ENCODE assay signal across 8 cellular contexts in the genomic region with DNA sequence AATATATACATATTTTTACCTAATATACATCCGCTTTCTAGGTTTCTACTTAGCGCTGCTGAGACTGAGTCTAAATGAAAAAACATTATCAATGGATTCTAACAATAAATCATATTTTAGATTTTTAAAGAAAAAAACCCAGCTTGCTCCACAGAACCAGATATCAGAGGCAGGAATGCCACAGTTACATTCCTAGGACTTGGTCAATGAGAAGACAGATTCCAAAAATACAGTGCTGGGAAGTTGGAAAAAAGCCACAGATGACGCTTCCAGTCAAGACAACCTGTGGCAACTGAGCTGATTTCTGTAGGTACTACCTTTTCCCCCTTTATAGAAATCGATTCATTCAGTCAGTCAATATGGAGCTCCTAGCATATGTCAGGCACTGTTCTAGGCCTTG. TPM values are rescaled to one million over a fixed set of nuclear protein-coding genes. Genes with fewer than 3 reads are reported as not detected.
A peak's percentile ranks its signal among the peaks of the same experiment; 100 is the strongest.
DNase-seq lines count a peak whose midpoint lies in the region; ATAC-seq and TF ChIP-seq lines count a peak whose summit lies in the region.

No MANE protein-coding gene starts in this region.

- H3K9me3 ChIP-seq in transverse colon: no peaks in the 10 kb centered on the region

- peaks cover under 1% of the 10 kb centered on the region for H3K9me3 Mint-ChIP-seq in activated naive CD4-positive, alpha-beta T cell treated with anti-CD3 and anti-CD28 coated beads, Interleukin-2, amount 10 ng/mL, durations not matched to agents 7 days and 5 days
- peaks cover 3% of the 10 kb centered on the region in 2 donors for H3K9me3 Mint-ChIP-seq in activated naive CD4-positive, alpha-beta T cell treated with anti-CD3 and anti-CD28 coated beads, Interleukin-2, amount 50 U/mL, for 72 hours
- H3K9me3 Mint-ChIP-seq in activated naive CD8-positive, alpha-beta T cell treated with anti-CD3 and anti-CD28 coated beads, Interleukin-2, amount 10 ng/mL, durations not matched to agents 7 days and 5 days: peaks cover 2% of the 10 kb centered on the region
- H3K9me3 Mint-ChIP-seq in immature natural killer cell: peaks cover 3 to 6% (median 4%) of the 10 kb centered on the region in 6 donors

- peak overlapping the region in 3 of 4 donors; percentile 44 to 87 (median 47) for H3K27ac ChIP-seq in transverse colon

- H3K27ac Mint-ChIP-seq in activated naive CD4-positive, alpha-beta T cell treated with anti-CD3 and anti-CD28 coated beads, Interleukin-2, amount 10 ng/mL, durations not matched to agents 7 days and 5 days: no peak overlapping the region
- no peak overlapping the region for H3K27ac Mint-ChIP-seq in activated naive CD4-positive, alpha-beta T cell treated with anti-CD3 and anti-CD28 coated beads, Interleukin-2, amount 50 U/mL, for 72 hours
- H3K27ac Mint-ChIP-seq in activated naive CD8-positive, alpha-beta T cell treated with anti-CD3 and anti-CD28 coated beads, Interleukin-2, amount 10 ng/mL, durations not matched to agents 7 days and 5 days: no peak overlapping the region
- H3K27ac Mint-ChIP-seq in immature natural killer cell: no peak overlapping the region

- H3K4me3 Mint-ChIP-seq in activated naive CD4-positive, alpha-beta T cell treated with anti-CD3 and anti-CD28 coated beads, Interleukin-2, amount 10 ng/mL, durations not matched to agents 7 days and 5 days: peak overlapping the region; percentile 18
- H3K4me3 Mint-ChIP-seq in activated naive CD8-positive, alpha-beta T cell treated with anti-CD3 and anti-CD28 coated beads, Interleukin-2, amount 10 ng/mL, durations not matched to agents 7 days and 5 days: peak overlapping the region; percentile 2
- peak overlapping the region; percentile 58 to 87 (median 70) for H3K4me3 Mint-ChIP-seq in immature natural killer cell

- H3K27me3 ChIP-seq in transverse colon: no peaks in the 10 kb centered on the region

- TF ChIP-seq CTCF in transverse colon (IDR thresholded peaks at IDR 0.05): no peak

- no peaks in the 10 kb centered on the region for H3K36me3 ChIP-seq in transverse colon

- POLR2A ChIA-PET in activated naive CD8-positive, alpha-beta T cell treated with anti-CD3 and anti-CD28 coated beads, Interleukin-2, amount 10 ng/mL, durations not matched to agents 7 days and 5 days (lab: Charles Lee): interaction anchor here (1.1 kb wide), 1 partner anchor 229 kb away, joined by 4 read pairs; no protein-coding TSS in a partner anchor

- no peak for TF ChIP-seq EP300 in transverse colon (IDR thresholded peaks at IDR 0.05; ENCODE audit: low read depth)

- no peak for TF ChIP-seq POLR2A in transverse colon (IDR thresholded peaks at IDR 0.05)

- CTCF ChIA-PET in activated naive CD4-positive, alpha-beta T cell treated with anti-CD3 and anti-CD28 coated beads, Interleukin-2, amount 10 ng/mL, durations not matched to agents 7 days and 5 days (lab: Charles Lee): interaction anchor here (0.8 to 1.9 kb wide), 4 partner anchors 12 to 277 kb away, joined by 3 to 5 read pairs (median 3); no protein-coding TSS in a partner anchor

- no peak for ATAC-seq in activated naive CD4-positive, alpha-beta T cell treated with anti-CD3 and anti-CD28 coated beads, Interleukin-2, amount 50 U/mL, for 72 hours
- no peak for ATAC-seq in activated naive CD8-positive, alpha-beta T cell treated with anti-CD3 and anti-CD28 coated beads, Interleukin-2, amount 10 ng/mL, durations not matched to agents 7 days and 5 days (ENCODE audit: low read depth)
- ATAC-seq in GM19328 (IDR thresholded peaks at IDR 0.05; ENCODE audit: unreplicated experiment): no peak
- ATAC-seq in GM21528 (IDR thresholded peaks at IDR 0.05; ENCODE audit: low FRiP score, unreplicated experiment): no peak

- no peaks in the 10 kb centered on the region for H3K36me3 Mint-ChIP-seq in activated naive CD4-positive, alpha-beta T cell treated with anti-CD3 and anti-CD28 coated beads, Interleukin-2, amount 10 ng/mL, durations not matched to agents 7 days and 5 days
- peaks cover 0 to 3% of the 10 kb centered on the region in 2 donors for H3K36me3 Mint-ChIP-seq in activated naive CD4-positive, alpha-beta T cell treated with anti-CD3 and anti-CD28 coated beads, Interleukin-2, amount 50 U/mL, for 72 hours
- peaks cover 2% of the 10 kb centered on the region for H3K36me3 Mint-ChIP-seq in activated naive CD8-positive, alpha-beta T cell treated with anti-CD3 and anti-CD28 coated beads, Interleukin-2, amount 10 ng/mL, durations not matched to agents 7 days and 5 days
- H3K36me3 Mint-ChIP-seq in immature natural killer cell: peaks cover 2% of the 10 kb centered on the region in 3 donors

- H3K4me1 ChIP-seq in transverse colon: peaks cover 0 to 20% (median 15%) of the 10 kb centered on the region in 4 donors

- H3K27me3 Mint-ChIP-seq in activated naive CD4-positive, alpha-beta T cell treated with anti-CD3 and anti-CD28 coated beads, Interleukin-2, amount 10 ng/mL, durations not matched to agents 7 days and 5 days: peaks cover 33% of the 10 kb centered on the region
- peaks cover 38% of the 10 kb centered on the region for H3K27me3 Mint-ChIP-seq in activated naive CD8-positive, alpha-beta T cell treated with anti-CD3 and anti-CD28 coated beads, Interleukin-2, amount 10 ng/mL, durations not matched to agents 7 days and 5 days
- peaks cover 5 to 10% (median 5%) of the 10 kb centered on the region in 3 donors for H3K27me3 Mint-ChIP-seq in immature natural killer cell (ENCODE audit: low read depth in 3 of 3)

- in situ Hi-C loops in transverse colon (cut with MboI; ENCODE audit: low pct_ligation_motif_present in 1 of 4, low pct_unique_long_range_greater_than_20kb in 1 of 4, low sequenced_read_pairs in 3 of 4): no loop called here

- no peak for DNase-seq in activated naive CD4-positive, alpha-beta T cell treated with anti-CD3 and anti-CD28 coated beads, Interleukin-2, amount 10 ng/mL, durations not matched to agents 7 days and 5 days
- DNase-seq in activated naive CD4-positive, alpha-beta T cell treated with anti-CD3 and anti-CD28 coated beads, Interleukin-2, amount 50 U/mL, for 72 hours (ENCODE audit: low spot score in 2 of 2): no peak
- DNase-seq in activated naive CD8-positive, alpha-beta T cell treated with anti-CD3 and anti-CD28 coated beads, Interleukin-2, amount 10 ng/mL, durations not matched to agents 7 days and 5 days: no peak
- DNase-seq in immature natural killer cell (no peak), transverse colon (no peak), posterior cingulate gyrus (no peak)

- peaks cover 5% of the 10 kb centered on the region for H3K4me1 Mint-ChIP-seq in activated naive CD4-positive, alpha-beta T cell treated with anti-CD3 and anti-CD28 coated beads, Interleukin-2, amount 10 ng/mL, durations not matched to agents 7 days and 5 days
- H3K4me1 Mint-ChIP-seq in activated naive CD8-positive, alpha-beta T cell treated with anti-CD3 and anti-CD28 coated beads, Interleukin-2, amount 10 ng/mL, durations not matched to agents 7 days and 5 days: peaks cover 4% of the 10 kb centered on the region
- peaks cover 13 to 23% of the 10 kb centered on the region in 2 donors for H3K4me1 Mint-ChIP-seq in immature natural killer cell

- 45 to 50% methylated on average over 2 to 4 of the region's 4 CpGs for WGBS in transverse colon (ENCODE audit: low coverage in 1 of 2), 2 donors

- intact Hi-C loops in transverse colon (cut with DNase I; ENCODE audit: low total_unique reads): no loop called here
- intact Hi-C loops in posterior cingulate gyrus (cut with DNase I): no loop called here

- H3K4me3 ChIP-seq in transverse colon: peak overlapping the region in 2 of 4 donors; percentile 80 to 88

RNA-seq across cellular contexts. Expression of gene CCDC112, which starts 0.6 kb away (rescaled TPM):
- total RNA-seq in activated naive CD4-positive, alpha-beta T cell treated with anti-CD3 and anti-CD28 coated beads, Interleukin-2, amount 50 U/mL, for 72 hours: 1 to 10 TPM; 1.8 to 2.0 TPM
- total RNA-seq in activated naive CD8-positive, alpha-beta T cell treated with anti-CD3 and anti-CD28 coated beads, Interleukin-2, amount 10 ng/mL, durations not matched to agents 7 days and 5 days: 1 to 10 TPM; 2.2 to 2.4 TPM
- polyA plus RNA-seq in immature natural killer cell: 1 to 10 TPM; 3.2 to 4.6 (median 3.7) TPM
- total RNA-seq in transverse colon: 10 to 100 TPM; 15.7 to 22.4 (median 20.5) TPM

RNA-seq across cellular contexts. Expression of gene PGGT1B, which starts 34.4 kb away (rescaled TPM):
- 10 to 100 TPM; 39.3 to 41.5 TPM for total RNA-seq in activated naive CD4-positive, alpha-beta T cell treated with anti-CD3 and anti-CD28 coated beads, Interleukin-2, amount 50 U/mL, for 72 hours
- total RNA-seq in activated naive CD8-positive, alpha-beta T cell treated with anti-CD3 and anti-CD28 coated beads, Interleukin-2, amount 10 ng/mL, durations not matched to agents 7 days and 5 days: 10 to 100 TPM; 32.8 to 35.8 TPM
- polyA plus RNA-seq in immature natural killer cell: 10 to 100 TPM; 11.2 to 18.0 (median 16.6) TPM
- 10 to 100 TPM in 2 of 4 donors, 1 to 10 TPM in 2; 3.4 to 26.4 (median 12.8) TPM for total RNA-seq in transverse colon

Comparison
In these comparisons a context has a peak if more than half of its experiments do, and no peak if none do; other contexts are left out.
1. H3K4me3 Mint-ChIP-seq: peak in every context shown above with its lines; median percentile 70 in immature natural killer cell; 18 in activated naive CD4-positive, alpha-beta T cell treated with anti-CD3 and anti-CD28 coated beads, Interleukin-2, amount 10 ng/mL, durations not matched to agents 7 days and 5 days; 2 in activated naive CD8-positive, alpha-beta T cell treated with anti-CD3 and anti-CD28 coated beads, Interleukin-2, amount 10 ng/mL, durations not matched to agents 7 days and 5 days.
2. RNA of gene CCDC112, which starts 0.6 kb away (total RNA-seq): 15.7 to 22.4 TPM in transverse colon; 2.2 to 2.4 TPM in activated naive CD8-positive, alpha-beta T cell treated with anti-CD3 and anti-CD28 coated beads, Interleukin-2, amount 10 ng/mL, durations not matched to agents 7 days and 5 days and 1.8 to 2.0 TPM in activated naive CD4-positive, alpha-beta T cell treated with anti-CD3 and anti-CD28 coated beads, Interleukin-2, amount 50 U/mL, for 72 hours; every median in the first group is over 4 times any median in the second.